20 cellular contexts compared by ENCODE assay signal in the genomic region with DNA sequence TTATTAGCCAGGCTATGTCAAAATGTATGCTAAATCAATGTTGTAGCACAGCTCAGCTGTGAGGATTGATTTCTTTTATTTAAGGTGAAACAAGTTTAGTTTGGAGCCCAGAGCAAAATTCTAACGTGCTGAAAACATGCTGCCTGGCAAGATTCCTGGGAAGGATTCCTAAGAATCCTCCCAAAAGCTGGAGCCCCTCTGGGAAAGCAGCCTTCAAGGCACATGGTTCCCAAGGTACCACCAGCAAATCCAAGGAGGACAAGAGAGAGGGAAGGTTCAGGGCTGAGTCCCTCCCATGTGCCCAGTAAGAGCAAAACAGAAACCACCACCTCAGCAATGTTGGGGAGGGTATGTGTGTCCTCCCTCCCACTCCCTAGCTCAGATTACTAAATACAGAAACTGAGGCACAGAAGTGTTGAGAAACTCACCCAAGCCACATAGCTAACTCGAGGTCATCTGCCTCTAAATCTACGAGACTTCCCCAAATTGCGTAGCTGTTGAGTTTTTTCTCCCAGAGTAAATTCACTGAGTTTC. TPM values are rescaled to one million over a fixed set of nuclear protein-coding genes. Genes with fewer than 3 reads are reported as not detected.
DNase-seq lines count a peak whose midpoint lies in the region; ATAC-seq, FAIRE-seq and TF ChIP-seq lines count a peak whose summit lies in the region.
"Had no signal": no experiment of that assay in that cellular context is flagged by ENCODE, and none has a peak within 500 bp of the region (broad histone marks: within the 10 kb centered on the region; RNA-seq: fewer than 3 reads in every experiment).

No MANE protein-coding gene starts in this region.

- H2AFZ ChIP-seq in IMR-90 (replicated peaks; ENCODE audit: low read length, poor library complexity) (no peak overlapping the region), keratinocyte (ENCODE audit: control insufficient read depth, low read length) (peak overlapping the region; percentile 26), trophoblast cell (ENCODE audit: insufficient read depth, low read length, poor library complexity) (no peak overlapping the region), H9 (ENCODE audit: low read length) (no peak overlapping the region)

- TF ChIP-seq POLR2A in IMR-90 (IDR thresholded peaks at IDR 0.05; ENCODE audit: low read depth, low read length), result no peak

- ATAC-seq in IMR-90 (ENCODE audit: low read depth), result no peak
- ATAC-seq in GM21381 (IDR thresholded peaks at IDR 0.05; ENCODE audit: unreplicated experiment), result no peak

- H2BK12ac ChIP-seq in trophoblast cell (ENCODE audit: low read length), result no peak overlapping the region
- no peak overlapping the region for H2BK12ac ChIP-seq in H9 (ENCODE audit: insufficient read length, low read depth, low read length)

- DNase-seq in CD1c-positive myeloid dendritic cell (ENCODE audit: extremely low spot score) (peak; percentile 35), IMR-90 (no peak), keratinocyte (ENCODE audit: low read depth, low spot score) (no peak), trophoblast cell (peak; percentile 73 to 84), H9 (no peak), glutamatergic neuron (no peak)
- no peak for DNase-seq in stimulated activated CD4-positive, alpha-beta T cell treated with anti-CD3 and anti-CD28 coated beads, Interleukin-1b, Interleukin-23, amount 100 ng/mL, for 48 hours
- DNase-seq: DMS79, HCEC 1CT, MM.1S, NCI-H187, NCI-H226, NCI-H524, NCI-H82, SHP77 had no signal

- H3K36me3 ChIP-seq in IMR-90 (ENCODE audit: control insufficient read depth, insufficient read depth, low read length) (no peaks in the 10 kb centered on the region), keratinocyte (ENCODE audit: control insufficient read depth in 2 of 2, extremely low read depth in 1 of 2, insufficient read depth in 2 of 2, low read length in 2 of 2) (no peaks in the 10 kb centered on the region), trophoblast cell (ENCODE audit: control insufficient read depth in 1 of 2, insufficient read depth in 2 of 2, low read length in 2 of 2) (no peaks in the 10 kb centered on the region)
- H3K36me3 ChIP-seq: BLaER1 treated with 17β-estradiol and CSF1 and Interleukin-3, amounts not matched to agents 10 nM and 100 nM had no signal

- H3K4me3 Mint-ChIP-seq in H9 (no peak overlapping the region), glutamatergic neuron (ENCODE audit: unreplicated experiment) (no peak overlapping the region)

- H3K27ac Mint-ChIP-seq in H9, result peak overlapping the region in 1 of 3 experiments; percentile 66; a peak in 1 of 7 replicates
- no peak overlapping the region for H3K27ac Mint-ChIP-seq in glutamatergic neuron (ENCODE audit: unreplicated experiment)

- H3K4me2 ChIP-seq in IMR-90 (ENCODE audit: low read depth, low read length), result peak overlapping the region; percentile 45; the same call in 1 of the 2 replicates
- peak overlapping the region; percentile 5 for H3K4me2 ChIP-seq in keratinocyte (ENCODE audit: control insufficient read depth, extremely low read depth, insufficient read depth, low read depth, low read length)
- peak overlapping the region; percentile 7 for H3K4me2 ChIP-seq in trophoblast cell (ENCODE audit: low read length)
- H3K4me2 ChIP-seq in H9 (ENCODE audit: insufficient read depth, insufficient read length, low read length), result no peak overlapping the region

- H4K8ac ChIP-seq in IMR-90 (ENCODE audit: low read depth in 2 of 2, low read length in 2 of 2) (no peak overlapping the region), trophoblast cell (ENCODE audit: low read depth, low read length) (no peak overlapping the region), H9 (replicated peaks; ENCODE audit: insufficient read length, low read depth, low read length) (no peak overlapping the region)

- H2BK5ac ChIP-seq in IMR-90 (ENCODE audit: low read depth, low read length, poor library complexity, severe bottlenecking) (no peak overlapping the region), trophoblast cell (ENCODE audit: low read depth, low read length, poor library complexity) (peak overlapping the region; percentile 95), H9 (ENCODE audit: insufficient read length, low read length) (no peak overlapping the region)

- BruUV-seq in IMR-90 (replicated peaks; lab: Mats Ljungman, UMichigan), result no TSS peak

- H3K56ac ChIP-seq in IMR-90 (ENCODE audit: extremely low read depth, insufficient read depth, low read length) (no peak overlapping the region), H9 (ENCODE audit: insufficient read length, low read depth, low read length) (no peak overlapping the region)

- peaks cover 28% of the 10 kb centered on the region for H3K27me3 Mint-ChIP-seq in H9 (ENCODE audit: low read depth)
- H3K27me3 Mint-ChIP-seq in glutamatergic neuron (ENCODE audit: unreplicated experiment), result peaks cover 6% of the 10 kb centered on the region

- no peaks in the 10 kb centered on the region for H3K9me1 ChIP-seq in IMR-90 (ENCODE audit: insufficient read depth, low read length)
- no peaks in the 10 kb centered on the region for H3K9me1 ChIP-seq in keratinocyte (ENCODE audit: control insufficient read depth, extremely low read depth, insufficient read depth, low read length)

- H3K9ac ChIP-seq in IMR-90 (ENCODE audit: low read depth, low read length) (no peak overlapping the region), keratinocyte (ENCODE audit: control insufficient read depth, extremely low read depth, insufficient read depth, low read length) (no peak overlapping the region), trophoblast cell (ENCODE audit: low read length) (no peak overlapping the region), H9 (ENCODE audit: extremely low read depth, insufficient read length, low read length) (no peak overlapping the region)
- H3K9ac ChIP-seq: BLaER1 treated with 17β-estradiol and CSF1 and Interleukin-3, amounts not matched to agents 10 nM and 100 nM had no signal

- H3K4ac ChIP-seq in IMR-90 (ENCODE audit: low read depth, low read length), result no peak overlapping the region
- H3K4ac ChIP-seq in trophoblast cell (ENCODE audit: low read depth, low read length), result no peak overlapping the region
- H3K4ac ChIP-seq in H9 (ENCODE audit: low read depth, low read length), result no peak overlapping the region

- WGBS in IMR-90 (ENCODE audit: extremely low coverage in 2 of 2, insufficient read length in 1 of 2), 2 experiments, result no CpG with 5 or more reads among the region's 4 CpGs
- WGBS in trophoblast cell (ENCODE audit: extremely low coverage, insufficient coverage, insufficient read length), result no CpG with 5 or more reads among the region's 4 CpGs
- no CpG with 5 or more reads among the region's 4 CpGs for WGBS in H9 (ENCODE audit: extremely low coverage, insufficient read length, low lambda C conversion rate)

- no peak overlapping the region for H3K14ac ChIP-seq in IMR-90 (replicated peaks; ENCODE audit: low read depth, low read length)
- no peak overlapping the region for H3K14ac ChIP-seq in trophoblast cell (ENCODE audit: low read length)
- no peak overlapping the region for H3K14ac ChIP-seq in H9 (ENCODE audit: insufficient read depth, low read length)

- peaks cover 4% of the 10 kb centered on the region for H3K9me3 ChIP-seq in IMR-90 (ENCODE audit: control insufficient read depth, insufficient read depth, low read length)
- H3K9me3 ChIP-seq in keratinocyte (ENCODE audit: control insufficient read depth, low read depth, low read length), result no peaks in the 10 kb centered on the region
- H3K9me3 ChIP-seq in trophoblast cell (ENCODE audit: insufficient read depth, low read depth, low read length), result no peaks in the 10 kb centered on the region
- no peaks in the 10 kb centered on the region for H3K9me3 ChIP-seq in H9 (ENCODE audit: control insufficient read depth, low read depth, low read length)
- H3K9me3 ChIP-seq: BLaER1 treated with 17β-estradiol and CSF1 and Interleukin-3, amounts not matched to agents 10 nM and 100 nM had no signal

- H3K4me1 ChIP-seq in IMR-90 (ENCODE audit: control insufficient read depth, insufficient read depth, low read length) (peaks cover 2% of the 10 kb centered on the region; the same call in 1 of the 2 replicates), keratinocyte (ENCODE audit: control insufficient read depth, extremely low read depth, insufficient read depth, low read length) (peaks cover 32% of the 10 kb centered on the region), trophoblast cell (ENCODE audit: control insufficient read depth in 1 of 2, insufficient read depth in 2 of 2, low read length in 2 of 2) (peaks cover 13 to 19% of the 10 kb centered on the region in 2 experiments), H9 (ENCODE audit: insufficient read depth, low read length) (peaks cover 3% of the 10 kb centered on the region; the same call in 1 of the 2 replicates)

- TF ChIP-seq CTCF in IMR-90 (conservative IDR thresholded peaks at IDR 0.05; ENCODE audit: low read depth, low read length), result no peak
- no peak for TF ChIP-seq CTCF in keratinocyte (optimal IDR thresholded peaks at IDR 0.05 in 1 of 3, IDR thresholded peaks at IDR 0.05 in 1 of 3, conservative IDR thresholded peaks at IDR 0.05 in 1 of 3; ENCODE audit: extremely low read depth in 1 of 3, insufficient read depth in 2 of 3, low read length in 3 of 3)
- TF ChIP-seq CTCF in H9 (conservative IDR thresholded peaks at IDR 0.05), result no peak
- no peak for TF ChIP-seq CTCF in glutamatergic neuron (IDR thresholded peaks at IDR 0.05; ENCODE audit: partially characterized antibody, unreplicated experiment)

- H3K27ac ChIP-seq in IMR-90 (ENCODE audit: insufficient read depth, low read length) (no peak overlapping the region), keratinocyte (ENCODE audit: control insufficient read depth, insufficient read depth, low read length) (no peak overlapping the region), trophoblast cell (ENCODE audit: low read depth, low read length) (peak overlapping the region; percentile 65), H9 (ENCODE audit: insufficient read length, low read depth, low read length) (no peak overlapping the region)
- H3K27ac ChIP-seq: SK-N-MC had no signal

- H2AK5ac ChIP-seq in IMR-90 (ENCODE audit: low read depth, low read length) (no peak overlapping the region), trophoblast cell (ENCODE audit: low read length) (no peak overlapping the region), H9 (ENCODE audit: insufficient read length, low read length) (no peak overlapping the region)

- peak overlapping the region; percentile 51 for H2AK9ac ChIP-seq in IMR-90 (replicated peaks; ENCODE audit: low read depth, low read length, poor library complexity)

- no peak for FAIRE-seq in keratinocyte (lab: Jason Lieb, UNC)

- no peak overlapping the region for H2BK120ac ChIP-seq in IMR-90 (ENCODE audit: low read depth, low read length)
- no peak overlapping the region for H2BK120ac ChIP-seq in trophoblast cell (ENCODE audit: insufficient read depth, low read length, poor library complexity)
- H2BK120ac ChIP-seq in H9 (ENCODE audit: low read depth, low read length, poor library complexity, severe bottlenecking), result no peak overlapping the region

- H3K79me1 ChIP-seq in IMR-90 (ENCODE audit: low read depth in 1 of 2, low read length in 2 of 2) (no peaks in the 10 kb centered on the region), trophoblast cell (ENCODE audit: low read length) (peaks cover 21% of the 10 kb centered on the region), H9 (ENCODE audit: insufficient read depth, low read depth, low read length, poor library complexity, severe bottlenecking) (no peaks in the 10 kb centered on the region)

- H3K4me1 Mint-ChIP-seq in H9, result peaks cover 7 to 28% of the 10 kb centered on the region in 2 experiments
- H3K4me1 Mint-ChIP-seq in glutamatergic neuron (ENCODE audit: low read depth, unreplicated experiment), result peaks cover 20% of the 10 kb centered on the region

- H4K5ac ChIP-seq in IMR-90 (ENCODE audit: low read depth, low read length) (no peak overlapping the region), H9 (ENCODE audit: insufficient read length, low read depth, low read length) (no peak overlapping the region)

- H4K91ac ChIP-seq in IMR-90 (ENCODE audit: insufficient read depth, low read depth, low read length) (no peak overlapping the region), trophoblast cell (ENCODE audit: low read depth, low read length) (peak overlapping the region; percentile 97), H9 (ENCODE audit: insufficient read length, low read depth, low read length) (no peak overlapping the region)

- H3K27me3 ChIP-seq in IMR-90 (ENCODE audit: control insufficient read depth, insufficient read depth, low read length), result peaks cover 43% of the 10 kb centered on the region
- peaks cover 20% of the 10 kb centered on the region for H3K27me3 ChIP-seq in keratinocyte (ENCODE audit: control insufficient read depth, extremely low read depth, insufficient read depth, low read length)
- H3K27me3 ChIP-seq in trophoblast cell (ENCODE audit: insufficient read depth, low read length), result no peaks in the 10 kb centered on the region
- H3K27me3 ChIP-seq in H9 (ENCODE audit: insufficient read depth, low read length), result no peaks in the 10 kb centered on the region
- H3K27me3 ChIP-seq: BLaER1 treated with 17β-estradiol and CSF1 and Interleukin-3, amounts not matched to agents 10 nM and 100 nM had no signal

- POLR2A ChIA-PET in IMR-90 (lab: Charles Lee; ENCODE audit: unreplicated experiment), result no interaction called here

- H2BK20ac ChIP-seq in IMR-90 (ENCODE audit: low read depth, low read length) (no peak overlapping the region), H9 (ENCODE audit: low read depth, low read length, poor library complexity, severe bottlenecking) (no peak overlapping the region)

- H3K79me2 ChIP-seq in keratinocyte (ENCODE audit: control insufficient read depth, insufficient read depth, low read length), result no peaks in the 10 kb centered on the region
- peaks cover 6% of the 10 kb centered on the region for H3K79me2 ChIP-seq in trophoblast cell (ENCODE audit: control insufficient read depth, insufficient read depth, low read length, poor library complexity)
- H3K79me2 ChIP-seq in H9 (ENCODE audit: insufficient read depth, low read length), result no peaks in the 10 kb centered on the region

- intact Hi-C loops in IMR-90 (cut with micrococcal nuclease), result no loop called here

- H3K9me3 Mint-ChIP-seq in H9 (no peaks in the 10 kb centered on the region), glutamatergic neuron (ENCODE audit: unreplicated experiment) (peaks cover 9% of the 10 kb centered on the region)

- dilution Hi-C loops in IMR-90 (cut with HindIII; ENCODE audit: low sequenced_read_pairs, unreplicated experiment), result no loop called here
- dilution Hi-C loops in keratinocyte (cut with MboI; ENCODE audit: extremely low pct_ligation_motif_present, low sequenced_read_pairs), result no loop called here

- TF ChIP-seq RAD21 in IMR-90 (IDR thresholded peaks at IDR 0.05; ENCODE audit: low read length), result no peak

- H3K23ac ChIP-seq in IMR-90 (ENCODE audit: low read depth, low read length) (no peak overlapping the region), trophoblast cell (ENCODE audit: low read length) (no peak overlapping the region), H9 (ENCODE audit: insufficient read length, low read depth, low read length) (no peak overlapping the region)

- H4K20me1 ChIP-seq in IMR-90 (ENCODE audit: insufficient read depth, low read length), result no peaks in the 10 kb centered on the region
- H4K20me1 ChIP-seq in keratinocyte (ENCODE audit: control insufficient read depth, extremely low read depth, insufficient read depth, low read length), result no peaks in the 10 kb centered on the region
- H4K20me1 ChIP-seq in H9 (ENCODE audit: control insufficient read depth, insufficient read depth, insufficient read length), result no peaks in the 10 kb centered on the region
- H4K20me1 ChIP-seq: BLaER1 treated with 17β-estradiol and CSF1 and Interleukin-3, amounts not matched to agents 10 nM and 100 nM had no signal

- H4K12ac ChIP-seq in trophoblast cell (ENCODE audit: low read depth, low read length), result no peak overlapping the region

- H3K4me3 ChIP-seq in IMR-90 (ENCODE audit: insufficient read depth, low read depth, low read length), result no peak overlapping the region
- H3K4me3 ChIP-seq in keratinocyte (ENCODE audit: control insufficient read depth in 2 of 3, extremely low read depth in 1 of 3, insufficient read depth in 2 of 3, low read depth in 1 of 3, low read length in 3 of 3), result no peak overlapping the region
- no peak overlapping the region for H3K4me3 ChIP-seq in trophoblast cell (ENCODE audit: low read depth, low read length)
- H3K4me3 ChIP-seq: BLaER1 treated with 17β-estradiol and CSF1 and Interleukin-3, amounts not matched to agents 10 nM and 100 nM; SK-N-MC had no signal

- H2BK15ac ChIP-seq in IMR-90 (ENCODE audit: low read depth, low read length) (no peak overlapping the region), H9 (ENCODE audit: low read depth, low read length) (no peak overlapping the region)

- no peaks in the 10 kb centered on the region for H3K23me2 ChIP-seq in H9 (ENCODE audit: insufficient read length, low read depth, low read length, poor library complexity, severe bottlenecking)

- in situ Hi-C loops in IMR-90 (cut with MboI; ENCODE audit: low sequenced_read_pairs), result no loop called here

- H3K36me3 Mint-ChIP-seq in H9 (ENCODE audit: insufficient read depth in 1 of 3, low read depth in 3 of 3) (no peaks in the 10 kb centered on the region), glutamatergic neuron (ENCODE audit: unreplicated experiment) (peaks cover 5% of the 10 kb centered on the region)

- H3K18ac ChIP-seq in IMR-90 (ENCODE audit: low read depth, low read length) (no peak overlapping the region), trophoblast cell (ENCODE audit: low read length) (no peak overlapping the region), H9 (ENCODE audit: insufficient read length, low read depth, low read length) (no peak overlapping the region)

- CTCF ChIA-PET in IMR-90 (lab: Yijun Ruan, JAX), result no interaction called here

- H3T11ph ChIP-seq in H9 (ENCODE audit: low read length), result no peak overlapping the region

RNA-seq across cellular contexts. Expression of a gene that starts 12.1 kb away (rescaled TPM):
- total RNA-seq in IMR-90 (2012; rRNA removed), result not detected in 2 replicates
- not detected in 2 replicates for polyA plus RNA-seq in IMR-90 (2012; rRNA removed)
- polyA plus RNA-seq in IMR-90 (2012; cell fraction: cytosol; rRNA removed), result not detected in 2 replicates
- 0.02 TPM in 1 of 2 replicates, not detected in the other for polyA plus RNA-seq in IMR-90 (2012; cell fraction: nucleus; rRNA removed; ENCODE audit: low replicate concordance)
- polyA plus RNA-seq in keratinocyte, result 0.02 to 0.05 TPM in 2 of 3 replicates, not detected in the other
- 0.85 TPM for polyA plus RNA-seq in keratinocyte (2011; ENCODE audit: low read depth)
- polyA plus RNA-seq in keratinocyte (2011; cell fraction: cytosol; rRNA removed), result 0.01 TPM in 1 of 2 replicates, not detected in the other
- 0.06 and 0.12 TPM in 2 replicates for polyA plus RNA-seq in keratinocyte (2011; cell fraction: nucleus; rRNA removed)
- polyA plus RNA-seq in keratinocyte (2012; ENCODE audit: low replicate concordance), result 0.06 TPM in 1 of 2 replicates, not detected in the other
- not detected in 3 replicates for polyA minus RNA-seq in keratinocyte
- not detected for polyA minus RNA-seq in keratinocyte (2011; cell fraction: cytosol; rRNA and poly(A)+ RNA removed)
- not detected in 2 replicates for polyA minus RNA-seq in keratinocyte (2011; cell fraction: nucleus; rRNA and poly(A)+ RNA removed)
- polyA plus RNA-seq in trophoblast cell (2013), result 93.1 and 99.2 TPM in 2 replicates
- 0.20 TPM in 1 of 2 replicates, not detected in the other for total RNA-seq in H9 (2021)
- 9.6 TPM for total RNA-seq in glutamatergic neuron (ENCODE audit: unreplicated experiment)
- total RNA-seq: LHCN-M2, RPMI7951 had no signal

Comparison
In these comparisons a context has a peak if more than half of its experiments do, and no peak if none do; other contexts are left out.
1. DNase-seq: peak in CD1c-positive myeloid dendritic cell (single experiment) and trophoblast cell (2 of 2); none in IMR-90 (single experiment), keratinocyte (single experiment), H9 (single experiment), glutamatergic neuron (single experiment) and stimulated activated CD4-positive, alpha-beta T cell treated with anti-CD3 and anti-CD28 coated beads, Interleukin-1b, Interleukin-23, amount 100 ng/mL, for 48 hours (single experiment).